17 cellular contexts compared by ENCODE assay signal in genomic region chr18:68909579-68909978, GRCh38.
A peak's percentile ranks its signal among the peaks of the same experiment; 100 is the strongest.
DNase-seq lines count a peak whose midpoint lies in the region; ATAC-seq and TF ChIP-seq lines count a peak whose summit lies in the region.
"Had no signal": no experiment of that assay in that cellular context is flagged by ENCODE, and none has a peak within 500 bp of the region (broad histone marks: within the 10 kb centered on the region; RNA-seq: fewer than 3 reads in every experiment).

No MANE protein-coding gene starts in this region.

- H3K4me2 ChIP-seq in osteoblast (ENCODE audit: insufficient read depth, low read length): no peak overlapping the region
- H3K4me2 ChIP-seq: A549; BLaER1 treated with 17β-estradiol and CSF1 and Interleukin-3, amounts not matched to agents 10 nM and 100 nM had no signal

- no peak overlapping the region for H3K4me3 ChIP-seq in osteoblast (ENCODE audit: insufficient read depth, low read length)
- H3K4me3 ChIP-seq in lower leg skin (ENCODE audit: low read depth, poor library complexity, severe bottlenecking): no peak overlapping the region
- H3K4me3 ChIP-seq: A549; BLaER1 treated with 17β-estradiol and CSF1 and Interleukin-3, amounts not matched to agents 10 nM and 100 nM had no signal

- no peak overlapping the region for H2AFZ ChIP-seq in osteoblast (ENCODE audit: low read length)

- H4K20me1 ChIP-seq in osteoblast (ENCODE audit: insufficient read depth, low read length): no peaks in the 10 kb centered on the region
- H4K20me1 ChIP-seq: BLaER1 treated with 17β-estradiol and CSF1 and Interleukin-3, amounts not matched to agents 10 nM and 100 nM had no signal

- DNase-seq in NCI-H82 (lab: John Stamatoyannopoulos, UW): peak; percentile 14
- DNase-seq in NCI-H82 treated with DMSO at 0.1 percent for 48 hours (lab: John Stamatoyannopoulos, UW; ENCODE audit: unreplicated experiment): no peak
- DNase-seq in osteoblast (ENCODE audit: insufficient read length, low spot score, missing footprints): peak; percentile 17
- no peak for DNase-seq in lower leg skin (ENCODE audit: low spot score in 2 of 2)
- no peak for DNase-seq in activated CD8-positive, alpha-beta memory T cell treated with anti-CD3 and anti-CD28 coated beads, Interleukin-2, amount 50 U/mL, for 4 hours
- DNase-seq: AML-193; Caco-2; Calu3; CD4-positive, alpha-beta T cell; CD8-positive, alpha-beta T cell; DMS79 treated with DMSO at 0.1 percent for 48 hours; GF-D8 had no signal

- no peaks in the 10 kb centered on the region for H3K79me2 ChIP-seq in osteoblast (ENCODE audit: insufficient read depth, low read length)

- H3K9me3 ChIP-seq in osteoblast (ENCODE audit: low read depth, low read length): no peaks in the 10 kb centered on the region
- H3K9me3 ChIP-seq: A549, Caco-2 had no signal

- H3K4me1 ChIP-seq in osteoblast (ENCODE audit: insufficient read depth, low read length): no peaks in the 10 kb centered on the region
- H3K4me1 ChIP-seq: A549, Caco-2 had no signal

- no peaks in the 10 kb centered on the region for H3K27me3 ChIP-seq in osteoblast (ENCODE audit: insufficient read depth, low read length)

- intact Hi-C loops in lower leg skin (cut with DNase I; ENCODE audit: low total_unique reads): no loop called here

- H3K27ac ChIP-seq in osteoblast (ENCODE audit: low read depth, low read length): no peak overlapping the region
- H3K27ac ChIP-seq: 22Rv1; A549; BLaER1 treated with 17β-estradiol and CSF1 and Interleukin-3, amounts not matched to agents 10 nM and 100 nM; C4-2B had no signal

- ATAC-seq in SK-N-SH treated with all-trans-retinoic acid at 6 μM for 48 hours: peak; percentile 83
- ATAC-seq: A549; CD8-positive, alpha-beta T cell had no signal

- TF ChIP-seq CTCF in osteoblast (IDR thresholded peaks at IDR 0.05; ENCODE audit: extremely low read depth, low read depth, low read length) (no peak), lower leg skin (IDR thresholded peaks at IDR 0.05) (no peak)

- H3K36me3 ChIP-seq in osteoblast (ENCODE audit: insufficient read depth, low read length): no peaks in the 10 kb centered on the region
- H3K36me3 ChIP-seq: BLaER1 treated with 17β-estradiol and CSF1 and Interleukin-3, amounts not matched to agents 10 nM and 100 nM had no signal

- TF ChIP-seq POLR2A in lower leg skin (IDR thresholded peaks at IDR 0.05): no peak

TF ChIP-seq in SK-N-SH treated with all-trans-retinoic acid at 6 μM for 48 hours, 23 proteins besides CTCF, POLR2A, EP300 and RAD21 (continues in another document):
- TF ChIP-seq PPARA (CRISPR knock-in tag; IDR thresholded peaks at IDR 0.05; ENCODE audit: borderline replicate concordance) (no peak), BACH2 (CRISPR knock-in tag; IDR thresholded peaks at IDR 0.05; ENCODE audit: borderline replicate concordance) (no peak), ESRRG (CRISPR knock-in tag; IDR thresholded peaks at IDR 0.05) (0 out of 2 replicates have a peak, but pooled peaks have one; percentile 61), GLIS3 (CRISPR knock-in tag; IDR thresholded peaks at IDR 0.05) (no peak), ARNTL (CRISPR knock-in tag; IDR thresholded peaks at IDR 0.05; ENCODE audit: borderline replicate concordance, low read depth) (no peak), TOX (CRISPR knock-in tag; IDR thresholded peaks at IDR 0.05; ENCODE audit: borderline replicate concordance) (no peak), ZNF70 (CRISPR knock-in tag; IDR thresholded peaks at IDR 0.05) (no peak), POU6F1 (CRISPR knock-in tag; IDR thresholded peaks at IDR 0.05; ENCODE audit: borderline replicate concordance, low read depth) (no peak), ZFP3 (CRISPR knock-in tag; IDR thresholded peaks at IDR 0.05) (no peak), TSHZ2 (CRISPR knock-in tag; IDR thresholded peaks at IDR 0.05) (peak; percentile 90), ISL1 (CRISPR knock-in tag; IDR thresholded peaks at IDR 0.05) (peak; percentile 89), ZNF565 (CRISPR knock-in tag; conservative IDR thresholded peaks at IDR 0.05; ENCODE audit: low read depth) (no peak; the same call in 1 of the 2 replicates), ZNF8 (CRISPR knock-in tag; IDR thresholded peaks at IDR 0.05) (0 out of 2 replicates have a peak, but pooled peaks have one; percentile 27), PATZ1 (CRISPR knock-in tag; IDR thresholded peaks at IDR 0.05; ENCODE audit: borderline replicate concordance) (0 out of 2 replicates have a peak, but pooled peaks have one; percentile 42), SNAI2 (CRISPR knock-in tag; IDR thresholded peaks at IDR 0.05) (no peak), OSR1 (CRISPR knock-in tag; IDR thresholded peaks at IDR 0.05) (no peak), CSRNP3 (CRISPR knock-in tag; IDR thresholded peaks at IDR 0.05) (peak; percentile 91), ZFP30 (CRISPR knock-in tag; IDR thresholded peaks at IDR 0.05) (no peak), ZC3H10 (CRISPR knock-in tag; IDR thresholded peaks at IDR 0.05) (no peak)

Comparison
In these comparisons a context has a peak if more than half of its experiments do, and no peak if none do; other contexts are left out.
1. DNase-seq: peak in NCI-H82 (single experiment) and osteoblast (single experiment); none in NCI-H82 treated with DMSO at 0.1 percent for 48 hours (single experiment), lower leg skin (0 of 2) and activated CD8-positive, alpha-beta memory T cell treated with anti-CD3 and anti-CD28 coated beads, Interleukin-2, amount 50 U/mL, for 4 hours (single experiment).